In the genomic region with DNA sequence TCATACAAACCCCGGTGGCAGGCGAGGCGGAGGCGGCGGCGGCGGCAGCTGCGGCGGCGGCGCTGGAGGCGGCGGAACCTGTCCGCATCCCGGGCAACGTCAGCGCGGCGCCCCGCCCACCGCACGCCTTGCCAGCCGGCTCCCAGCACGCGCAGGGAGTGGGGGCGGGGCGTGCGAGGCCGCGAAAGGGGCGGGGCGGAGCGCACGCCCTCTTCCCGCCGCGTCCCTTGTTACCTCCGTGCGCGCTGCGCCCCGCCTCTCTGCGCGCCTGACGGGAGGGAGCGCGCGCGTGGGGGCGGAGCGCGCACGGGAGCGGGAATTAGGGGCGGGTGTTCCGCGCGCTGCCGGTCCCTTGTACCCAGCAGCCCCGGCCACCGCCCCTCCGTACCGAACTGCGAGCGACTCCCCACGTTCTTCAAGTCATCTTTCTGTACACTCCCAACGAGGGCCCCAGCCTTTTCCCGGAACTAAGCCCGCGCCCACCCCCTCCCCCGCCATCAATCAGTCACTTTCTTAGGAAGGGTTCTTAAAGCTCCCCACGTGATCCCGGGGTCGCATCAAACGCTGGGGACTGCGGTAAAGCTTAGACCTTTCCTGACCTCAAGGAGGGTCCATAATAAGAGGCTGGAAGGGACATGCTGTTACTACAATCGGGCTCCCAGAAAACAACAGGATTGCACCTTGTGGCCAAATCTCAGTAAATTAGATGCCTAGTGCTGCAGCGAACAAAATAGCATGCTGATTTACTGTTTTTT, we compare ENCODE assay signal across 8 cellular contexts.
DNase-seq lines count a peak whose midpoint lies in the region; ATAC-seq and TF ChIP-seq lines count a peak whose summit lies in the region.

A gene with protein sequence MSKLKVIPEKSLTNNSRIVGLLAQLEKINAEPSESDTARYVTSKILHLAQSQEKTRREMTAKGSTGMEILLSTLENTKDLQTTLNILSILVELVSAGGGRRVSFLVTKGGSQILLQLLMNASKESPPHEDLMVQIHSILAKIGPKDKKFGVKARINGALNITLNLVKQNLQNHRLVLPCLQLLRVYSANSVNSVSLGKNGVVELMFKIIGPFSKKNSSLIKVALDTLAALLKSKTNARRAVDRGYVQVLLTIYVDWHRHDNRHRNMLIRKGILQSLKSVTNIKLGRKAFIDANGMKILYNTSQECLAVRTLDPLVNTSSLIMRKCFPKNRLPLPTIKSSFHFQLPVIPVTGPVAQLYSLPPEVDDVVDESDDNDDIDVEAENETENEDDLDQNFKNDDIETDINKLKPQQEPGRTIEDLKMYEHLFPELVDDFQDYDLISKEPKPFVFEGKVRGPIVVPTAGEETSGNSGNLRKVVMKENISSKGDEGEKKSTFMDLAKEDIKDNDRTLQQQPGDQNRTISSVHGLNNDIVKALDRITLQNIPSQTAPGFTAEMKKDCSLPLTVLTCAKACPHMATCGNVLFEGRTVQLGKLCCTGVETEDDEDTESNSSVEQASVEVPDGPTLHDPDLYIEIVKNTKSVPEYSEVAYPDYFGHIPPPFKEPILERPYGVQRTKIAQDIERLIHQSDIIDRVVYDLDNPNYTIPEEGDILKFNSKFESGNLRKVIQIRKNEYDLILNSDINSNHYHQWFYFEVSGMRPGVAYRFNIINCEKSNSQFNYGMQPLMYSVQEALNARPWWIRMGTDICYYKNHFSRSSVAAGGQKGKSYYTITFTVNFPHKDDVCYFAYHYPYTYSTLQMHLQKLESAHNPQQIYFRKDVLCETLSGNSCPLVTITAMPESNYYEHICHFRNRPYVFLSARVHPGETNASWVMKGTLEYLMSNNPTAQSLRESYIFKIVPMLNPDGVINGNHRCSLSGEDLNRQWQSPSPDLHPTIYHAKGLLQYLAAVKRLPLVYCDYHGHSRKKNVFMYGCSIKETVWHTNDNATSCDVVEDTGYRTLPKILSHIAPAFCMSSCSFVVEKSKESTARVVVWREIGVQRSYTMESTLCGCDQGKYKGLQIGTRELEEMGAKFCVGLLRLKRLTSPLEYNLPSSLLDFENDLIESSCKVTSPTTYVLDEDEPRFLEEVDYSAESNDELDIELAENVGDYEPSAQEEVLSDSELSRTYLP (minus strand): TSS at position 80 of the 755 bp plus-strand sequence. CDS start 29,421 bp downstream, outside the sequence.

- in situ Hi-C loops in GM18951 (cut with MboI; ENCODE audit: low sequenced_read_pairs, unreplicated experiment), result no loop called here

- ATAC-seq in HG03175 (IDR thresholded peaks at IDR 0.05; ENCODE audit: unreplicated experiment), result peak; percentile 82

- peak within 1 kb of the TSS; percentile 79 for H3K27ac ChIP-seq in caudate nucleus (ENCODE audit: low read depth, low read length)

- peak; percentile 47 for TF ChIP-seq POLR2A in GM18951 (IDR thresholded peaks at IDR 0.05; ENCODE audit: extremely low read depth, insufficient read depth, insufficient read length)

- DNase-seq in AG08395 (ENCODE audit: low spot score), result peak; percentile 94
- DNase-seq in NCI-H345 treated with DMSO at 0.1 percent for 48 hours (lab: John Stamatoyannopoulos, UW; ENCODE audit: unreplicated experiment), result peak; percentile 73
- peak; percentile 91 to 99 (median 96) for DNase-seq in activated CD4-positive, CD25-positive, alpha-beta regulatory T cell (lab: John Stamatoyannopoulos, UW)
- peak in 59 of 61 donors; percentile 39 to 96 (median 87) for DNase-seq in caudate nucleus (lab: John Stamatoyannopoulos, UW)
- DNase-seq in islet precursor cell, result peak; percentile 96
- DNase-seq in stimulated activated CD4-positive, alpha-beta T cell treated with anti-CD3 and anti-CD28 coated beads, Interleukin-12 subunit alpha, Interleukin-12 subunit beta, amount 100 ng/mL, for 4 hours, result peak; percentile 99

Comparison
In these comparisons a context has a peak if more than half of its experiments do, and no peak if none do; other contexts are left out.
1. Peak in every context shown above with its lines: DNase-seq, ATAC-seq and H3K27ac ChIP-seq.